21 cellular contexts compared by ENCODE assay signal in genomic region chr3:41715376-41715775, GRCh38.
"Had no signal": no experiment of that assay in that cellular context is flagged by ENCODE, and none has a peak within 500 bp of the region (broad histone marks: within the 10 kb centered on the region; RNA-seq: fewer than 3 reads in every experiment).

No MANE protein-coding gene starts in this region.

- H3K36me3 Mint-ChIP-seq: natural killer cell; stimulated activated effector memory CD8-positive, alpha-beta T cell treated with anti-CD3 and anti-CD28 coated beads, Interleukin-12 subunit alpha, Interleukin-12 subunit beta, amount 100 ng/mL, for 72 hours had no signal

- H3K27me3 ChIP-seq: esophagus squamous epithelium, gastroesophageal sphincter, suprapubic skin, thyroid gland, vagina had no signal

- H3K9me3 ChIP-seq: esophagus squamous epithelium, gastroesophageal sphincter, suprapubic skin, thyroid gland, vagina had no signal

- DNase-seq: cortex of kidney; effector memory CD4-positive, alpha-beta T cell; esophagus squamous epithelium; foreskin fibroblast; immature natural killer cell; left colon; mammary epithelial cell; natural killer cell; posterior cingulate gyrus; right cardiac atrium; stimulated activated CD4-positive, alpha-beta T cell treated with anti-CD3 and anti-CD28 coated beads, Interleukin-4, amount 100 ng/mL, for 1 hour; stimulated activated CD8-positive, alpha-beta memory T cell treated with anti-CD3 and anti-CD28 coated beads, Interleukin-4, amount 100 ng/mL, for 48 hours; stimulated activated naive CD8-positive, alpha-beta T cell treated with anti-CD3 and anti-CD28 coated beads, Interleukin-15, Interleukin-2, amounts not matched to agents 100 U/mL and 50 U/mL, for 24 hours; thyroid gland had no signal

- H3K4me3 ChIP-seq: esophagus squamous epithelium, gastroesophageal sphincter, suprapubic skin, thyroid gland, vagina had no signal

- H3K27me3 Mint-ChIP-seq: type B pancreatic cell had no signal

- H3K27ac Mint-ChIP-seq: immature natural killer cell; natural killer cell; stimulated activated effector memory CD8-positive, alpha-beta T cell treated with anti-CD3 and anti-CD28 coated beads, Interleukin-12 subunit alpha, Interleukin-12 subunit beta, amount 100 ng/mL, for 72 hours; type B pancreatic cell had no signal

- H3K27ac ChIP-seq: esophagus squamous epithelium, gastroesophageal sphincter, suprapubic skin, thyroid gland, vagina had no signal

- FAIRE-seq: keratinocyte had no signal

- H3K36me3 ChIP-seq: esophagus squamous epithelium, gastroesophageal sphincter, suprapubic skin, thyroid gland, vagina had no signal

- H3K4me3 Mint-ChIP-seq: immature natural killer cell; natural killer cell; neural crest cell; stimulated activated effector memory CD8-positive, alpha-beta T cell treated with anti-CD3 and anti-CD28 coated beads, Interleukin-12 subunit alpha, Interleukin-12 subunit beta, amount 100 ng/mL, for 72 hours; type B pancreatic cell had no signal

- H3K4me1 ChIP-seq: esophagus squamous epithelium, gastroesophageal sphincter, suprapubic skin, vagina had no signal

- ATAC-seq: gastroesophageal sphincter; left colon; natural killer cell; right cardiac atrium; stimulated activated effector memory CD8-positive, alpha-beta T cell treated with anti-CD3 and anti-CD28 coated beads, Interleukin-12 subunit alpha, Interleukin-12 subunit beta, amount 100 ng/mL, for 72 hours; stimulated activated naive CD8-positive, alpha-beta T cell treated with anti-CD3 and anti-CD28 coated beads, Interleukin-15, Interleukin-2, amounts not matched to agents 100 U/mL and 50 U/mL, for 24 hours had no signal

- H3K9me3 Mint-ChIP-seq: immature natural killer cell; natural killer cell; neural crest cell; stimulated activated effector memory CD8-positive, alpha-beta T cell treated with anti-CD3 and anti-CD28 coated beads, Interleukin-12 subunit alpha, Interleukin-12 subunit beta, amount 100 ng/mL, for 72 hours; type B pancreatic cell had no signal

- H3K4me1 Mint-ChIP-seq: immature natural killer cell; natural killer cell; stimulated activated effector memory CD8-positive, alpha-beta T cell treated with anti-CD3 and anti-CD28 coated beads, Interleukin-12 subunit alpha, Interleukin-12 subunit beta, amount 100 ng/mL, for 72 hours had no signal
